In the genomic region with DNA sequence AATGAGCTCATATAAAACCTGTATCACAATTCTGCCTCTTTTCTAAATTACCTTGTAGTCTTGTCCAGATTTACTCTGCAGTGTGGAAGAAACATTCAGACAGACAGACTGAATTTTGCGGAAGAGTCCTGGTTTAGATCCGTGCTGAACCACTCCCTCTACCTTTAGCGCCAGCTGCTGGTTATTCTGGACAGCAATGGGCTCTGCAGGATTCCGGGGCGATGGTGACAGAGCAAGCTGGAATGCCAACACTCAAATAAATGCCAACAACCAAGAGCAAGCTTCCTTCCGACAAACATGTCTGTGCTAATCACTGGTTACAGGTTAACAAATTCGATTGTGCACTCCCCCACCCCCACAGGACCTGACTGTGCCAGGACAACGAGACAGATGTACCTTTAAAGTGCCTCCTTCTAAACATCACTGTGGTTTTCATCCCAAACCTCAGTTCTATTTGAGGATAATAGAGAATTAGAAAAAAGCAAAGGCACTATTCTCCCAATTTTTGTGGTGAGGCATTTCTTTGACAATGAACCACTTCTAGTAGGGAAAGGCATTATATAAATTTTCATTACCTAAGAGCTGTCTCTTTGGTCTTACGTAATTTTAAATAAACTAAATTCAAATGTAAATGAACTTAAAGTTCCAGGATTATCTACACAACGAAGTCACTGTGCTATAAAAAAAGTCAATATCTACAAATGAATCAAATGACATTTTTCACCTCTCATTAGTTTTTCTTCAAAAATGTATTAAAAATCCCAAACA, we compare ENCODE assay signal across 11 cellular contexts.
A peak's percentile ranks its signal among the peaks of the same experiment; 100 is the strongest.
DNase-seq lines count a peak whose midpoint lies in the region; ATAC-seq and TF ChIP-seq lines count a peak whose summit lies in the region.
"Had no signal": no experiment of that assay in that cellular context is flagged by ENCODE, and none has a peak within 500 bp of the region (broad histone marks: within the 10 kb centered on the region; RNA-seq: fewer than 3 reads in every experiment).

No MANE protein-coding gene starts in this region.

- H2AFZ ChIP-seq in PC-3 (ENCODE audit: low read length) = no peak overlapping the region

- ATAC-seq in PC-3 = peak; percentile 100
- no peak for ATAC-seq in GM18873 (IDR thresholded peaks at IDR 0.05; ENCODE audit: low FRiP score, unreplicated experiment)
- no peak for ATAC-seq in HG02763 (IDR thresholded peaks at IDR 0.05; ENCODE audit: unreplicated experiment)

- H3K9me2 ChIP-seq in PC-3 (replicated peaks; ENCODE audit: low read length) = no peaks in the 10 kb centered on the region

- TF ChIP-seq POLR2A in esophagus squamous epithelium (IDR thresholded peaks at IDR 0.05) = no peak

- intact Hi-C loops in Calu3 (cut with micrococcal nuclease; ENCODE audit: unreplicated experiment) = loop anchor here (1.0 to 5.0 kb wide), 3 partner anchors 116 to 263 kb away; no protein-coding TSS in a partner anchor
- intact Hi-C loops in PC-3 (cut with micrococcal nuclease) = loop anchor here (1.0 to 2.0 kb wide), 4 partner anchors 90 to 265 kb away; partner anchors contain the start of genes DTL, INTS7 and LPGAT1
- intact Hi-C loops in esophagus squamous epithelium (cut with DNase I) = loop anchor here (10.0 kb wide), 1 partner anchor 250 kb away; no protein-coding TSS in a partner anchor

- H3K79me2 ChIP-seq in PC-3 (ENCODE audit: low read length) = no peaks in the 10 kb centered on the region

- H3K4me3 ChIP-seq in PC-3 (ENCODE audit: low read length) (no peak overlapping the region), esophagus squamous epithelium (no peak overlapping the region)

- peak overlapping the region; percentile 20; the same call in 1 of the 2 replicates for H3K4me2 ChIP-seq in PC-3 (ENCODE audit: low read length)

- DNase-seq in Calu3 (peak; percentile 85), PC-3 (peak; percentile 95), esophagus squamous epithelium (lab: John Stamatoyannopoulos, UW) (no peak), T-helper 9 cell (no peak), H4 (ENCODE audit: low spot score) (no peak)
- DNase-seq: SHP77; stimulated activated CD8-positive, alpha-beta memory T cell treated with anti-CD3 and anti-CD28 coated beads, Interleukin-4, amount 100 ng/mL, for 48 hours had no signal

- H3K27ac Mint-ChIP-seq in Calu3 (ENCODE audit: unreplicated experiment) = peak overlapping the region; percentile 43
- H3K27ac Mint-ChIP-seq in nephron = no peak overlapping the region
- H3K27ac Mint-ChIP-seq: activated naive CD8-positive, alpha-beta T cell had no signal

- H3K36me3 Mint-ChIP-seq in Calu3 (ENCODE audit: insufficient read depth, unreplicated experiment) (peaks cover 10% of the 10 kb centered on the region), nephron (ENCODE audit: low read depth) (peaks cover 43% of the 10 kb centered on the region)

- H3K9me3 ChIP-seq in PC-3 (ENCODE audit: low read length) (no peaks in the 10 kb centered on the region), esophagus squamous epithelium (no peaks in the 10 kb centered on the region)

- H4K20me1 ChIP-seq in PC-3 (ENCODE audit: low read length) = no peaks in the 10 kb centered on the region

- peaks cover 14% of the 10 kb centered on the region for H3K4me1 Mint-ChIP-seq in Calu3 (ENCODE audit: low read depth, unreplicated experiment)
- H3K4me1 Mint-ChIP-seq in nephron = peaks cover 4% of the 10 kb centered on the region

- WGBS in esophagus squamous epithelium, 2 donors = 27 to 63% methylated on average over 8 to 10 of the region's 10 CpGs

- POLR2A ChIA-PET in PC-3 (lab: Charles Lee; ENCODE audit: unreplicated experiment) = interaction anchor here (0.6 kb wide), 1 partner anchor 126 kb away, joined by 4 read pairs; no protein-coding TSS in a partner anchor

- no peak overlapping the region for H3K4me3 Mint-ChIP-seq in Calu3 (ENCODE audit: low read depth, unreplicated experiment)
- H3K4me3 Mint-ChIP-seq in nephron = no peak overlapping the region
- H3K4me3 Mint-ChIP-seq: activated naive CD8-positive, alpha-beta T cell had no signal

- BruUV-seq in Calu3 (replicated peaks; lab: Mats Ljungman, UMichigan) (no TSS peak), PC-3 (replicated peaks; lab: Mats Ljungman, UMichigan) (no TSS peak)

- CTCF ChIA-PET in Calu3 (lab: Charles Lee) (interaction anchor here (0.7 to 1.5 kb wide), 9 partner anchors 8 to 264 kb away, joined by 3 to 25 read pairs (median 6); partner anchors contain the start of genes DTL and INTS7), PC-3 (lab: Charles Lee) (interaction anchor here (0.5 to 1.3 kb wide), 5 partner anchors 14 to 264 kb away, joined by 4 to 15 read pairs (median 10); partner anchors contain the start of genes DTL and INTS7)

- H3K27me3 Mint-ChIP-seq in Calu3 (ENCODE audit: unreplicated experiment) = no peaks in the 10 kb centered on the region
- no peaks in the 10 kb centered on the region for H3K27me3 Mint-ChIP-seq in nephron (ENCODE audit: low read depth)
- H3K27me3 Mint-ChIP-seq: activated naive CD8-positive, alpha-beta T cell had no signal

- H3K4me1 ChIP-seq in PC-3 (ENCODE audit: insufficient read depth, low read length) (peaks cover 10% of the 10 kb centered on the region), esophagus squamous epithelium (peaks cover 0 to 13% (median 0%) of the 10 kb centered on the region in 3 donors)

- H3K9ac ChIP-seq in PC-3 (ENCODE audit: low read length) = no peak overlapping the region

- TF ChIP-seq CTCF in Calu3 (IDR thresholded peaks at IDR 0.05; ENCODE audit: unreplicated experiment) = peak; percentile 43
- peak; percentile 99 for TF ChIP-seq CTCF in PC-3 (conservative IDR thresholded peaks at IDR 0.05; ENCODE audit: low read depth, low read length)
- peak in 5 of 6 experiments; percentile 44 to 78 (median 72) for TF ChIP-seq CTCF in esophagus squamous epithelium (IDR thresholded peaks at IDR 0.05)
- TF ChIP-seq CTCF in nephron (IDR thresholded peaks at IDR 0.05; ENCODE audit: unreplicated experiment in 3 of 3) = peak; percentile 24 to 48 (median 42)

- H3K27ac ChIP-seq in PC-3 (ENCODE audit: low read length) (no peak overlapping the region), esophagus squamous epithelium (peak overlapping the region in 1 of 4 donors; percentile 10)

- H3F3A ChIP-seq in PC-3 (ENCODE audit: low read length, unreplicated experiment) = no peaks in the 10 kb centered on the region

- H3K36me3 ChIP-seq in PC-3 (ENCODE audit: low read depth, low read length) (peaks cover 8% of the 10 kb centered on the region), esophagus squamous epithelium (peaks cover 0 to 38% (median 0%) of the 10 kb centered on the region in 3 donors)

- H3K27me3 ChIP-seq in PC-3 (ENCODE audit: low read length) = no peaks in the 10 kb centered on the region
- H3K27me3 ChIP-seq in esophagus squamous epithelium = no peaks in the 10 kb centered on the region

- H3K9me3 Mint-ChIP-seq in Calu3 (ENCODE audit: low read depth, unreplicated experiment) = no peaks in the 10 kb centered on the region
- H3K9me3 Mint-ChIP-seq in nephron = no peaks in the 10 kb centered on the region

Comparison
In these comparisons a context has a peak if more than half of its experiments do, and no peak if none do; other contexts are left out.
1. DNase-seq: peak in Calu3 (single experiment) and PC-3 (single experiment); none in esophagus squamous epithelium (single experiment), T-helper 9 cell (single experiment) and H4 (single experiment).
2. CTCF ChIP-seq: peak in every context shown above with its lines; median percentile 99 in PC-3; 72 in esophagus squamous epithelium; 43 in Calu3; 42 in nephron.